Comparison of ENCODE assay signal across 16 cellular contexts in genomic region chr20:7493311-7493710, GRCh38.
A peak's percentile ranks its signal among the peaks of the same experiment; 100 is the strongest.
DNase-seq lines count a peak whose midpoint lies in the region; ATAC-seq and TF ChIP-seq lines count a peak whose summit lies in the region.
"Had no signal": no experiment of that assay in that cellular context is flagged by ENCODE, and none has a peak within 500 bp of the region (broad histone marks: within the 10 kb centered on the region; RNA-seq: fewer than 3 reads in every experiment).

No MANE protein-coding gene starts in this region.

- H2BK120ac ChIP-seq in trophoblast cell (ENCODE audit: insufficient read depth, low read length, poor library complexity) = no peak overlapping the region

- H3K18ac ChIP-seq in trophoblast cell (ENCODE audit: low read length) = no peak overlapping the region

- peak overlapping the region; percentile 76 for H2BK12ac ChIP-seq in trophoblast cell (ENCODE audit: low read length)

- H3K79me2 ChIP-seq in MM.1S (ENCODE audit: low read length) (no peaks in the 10 kb centered on the region), trophoblast cell (ENCODE audit: control insufficient read depth, insufficient read depth, low read length, poor library complexity) (no peaks in the 10 kb centered on the region)

- H3K9me2 ChIP-seq in MM.1S (replicated peaks; ENCODE audit: insufficient read depth, low read length) = no peaks in the 10 kb centered on the region

- H3F3A ChIP-seq in MM.1S (ENCODE audit: insufficient read depth, low read length) = no peaks in the 10 kb centered on the region

- no CpG with 5 or more reads among the region's 2 CpGs for WGBS in trophoblast cell (ENCODE audit: extremely low coverage, insufficient coverage, insufficient read length)

- no peaks in the 10 kb centered on the region for H3K36me3 ChIP-seq in MM.1S (replicated peaks; ENCODE audit: insufficient read depth, low read length)
- no peaks in the 10 kb centered on the region for H3K36me3 ChIP-seq in trophoblast cell (ENCODE audit: control insufficient read depth in 1 of 2, insufficient read depth in 2 of 2, low read length in 2 of 2)

- peaks cover 2% of the 10 kb centered on the region for H3K79me1 ChIP-seq in trophoblast cell (ENCODE audit: low read length)

- DNase-seq in MM.1S = no peak
- DNase-seq in trophoblast cell = no peak
- DNase-seq: C1 segment of cervical spinal cord; Calu3; CD4-positive, alpha-beta memory T cell; COR-L47; DMS53; DMS79 treated with DMSO at 0.1 percent for 48 hours; GF-D8; H9 had no signal

- no peak overlapping the region for H3K14ac ChIP-seq in trophoblast cell (ENCODE audit: low read length)

- H3K4ac ChIP-seq in trophoblast cell (ENCODE audit: low read depth, low read length) = no peak overlapping the region

- no peak overlapping the region for H3K27ac ChIP-seq in MM.1S (ENCODE audit: low read length)
- H3K27ac ChIP-seq in trophoblast cell (ENCODE audit: low read depth, low read length) = no peak overlapping the region

- no peaks in the 10 kb centered on the region for H4K20me1 ChIP-seq in MM.1S (ENCODE audit: insufficient read depth, low read length)

- TF ChIP-seq CTCF in MM.1S (IDR thresholded peaks at IDR 0.05; ENCODE audit: low read length) = no peak

- ATAC-seq in GM18502 (IDR thresholded peaks at IDR 0.05; ENCODE audit: poor library complexity, unreplicated experiment) (peak; percentile 73), GM21367 (IDR thresholded peaks at IDR 0.05; ENCODE audit: unreplicated experiment) (no peak), GM18909 (IDR thresholded peaks at IDR 0.05; ENCODE audit: poor library complexity, unreplicated experiment) (no peak), HG03442 (IDR thresholded peaks at IDR 0.05; ENCODE audit: unreplicated experiment) (no peak)
- ATAC-seq: GM23338, HCT116 had no signal

- H3K9ac ChIP-seq in MM.1S (ENCODE audit: low read length) = no peak overlapping the region
- no peak overlapping the region for H3K9ac ChIP-seq in trophoblast cell (ENCODE audit: low read length)

- H2BK5ac ChIP-seq in trophoblast cell (ENCODE audit: low read depth, low read length, poor library complexity) = no peak overlapping the region

- H3K4me1 ChIP-seq in MM.1S (ENCODE audit: low read length) = no peaks in the 10 kb centered on the region
- no peaks in the 10 kb centered on the region for H3K4me1 ChIP-seq in trophoblast cell (ENCODE audit: control insufficient read depth in 1 of 2, insufficient read depth in 2 of 2, low read length in 2 of 2)

- H4K91ac ChIP-seq in trophoblast cell (ENCODE audit: low read depth, low read length) = no peak overlapping the region

- no peak overlapping the region for H2AK5ac ChIP-seq in trophoblast cell (ENCODE audit: low read length)

- no peaks in the 10 kb centered on the region for H3K9me3 ChIP-seq in MM.1S (replicated peaks; ENCODE audit: insufficient read depth, low read length)
- no peaks in the 10 kb centered on the region for H3K9me3 ChIP-seq in trophoblast cell (ENCODE audit: insufficient read depth, low read depth, low read length)

- H3K27me3 ChIP-seq in MM.1S (replicated peaks; ENCODE audit: insufficient read depth, low read length) = no peaks in the 10 kb centered on the region
- H3K27me3 ChIP-seq in trophoblast cell (ENCODE audit: insufficient read depth, low read length) = no peaks in the 10 kb centered on the region

- H3K4me2 ChIP-seq in MM.1S (ENCODE audit: low read depth, low read length) (peak overlapping the region; percentile 15; the same call in 1 of the 2 replicates), trophoblast cell (ENCODE audit: low read length) (no peak overlapping the region)
- H3K4me2 ChIP-seq: GM23338 had no signal

- H4K8ac ChIP-seq in trophoblast cell (ENCODE audit: low read depth, low read length) = no peak overlapping the region

- H4K12ac ChIP-seq in trophoblast cell (ENCODE audit: low read depth, low read length) = no peak overlapping the region

- no peak overlapping the region for H3K23ac ChIP-seq in trophoblast cell (ENCODE audit: low read length)

- H3K4me3 ChIP-seq in MM.1S (ENCODE audit: low read length) (no peak overlapping the region), trophoblast cell (ENCODE audit: low read depth, low read length) (no peak overlapping the region)
- H3K4me3 ChIP-seq: GM23338 had no signal

- H2AFZ ChIP-seq in MM.1S (ENCODE audit: low read length) (no peak overlapping the region), trophoblast cell (ENCODE audit: insufficient read depth, low read length, poor library complexity) (no peak overlapping the region)
- H2AFZ ChIP-seq: GM23338 had no signal
